ENCODE assay signal across 14 cellular contexts in genomic region chr11:45754261-45754709, GRCh38. TPM values are rescaled to one million over a fixed set of nuclear protein-coding genes. Genes with fewer than 3 reads are reported as not detected.
DNase-seq lines count a peak whose midpoint lies in the region; TF ChIP-seq lines count a peak whose summit lies in the region.
"Had no signal": no experiment of that assay in that cellular context is flagged by ENCODE, and none has a peak within 500 bp of the region (broad histone marks: within the 10 kb centered on the region; RNA-seq: fewer than 3 reads in every experiment).

No MANE protein-coding gene starts in this region.

- no peaks in the 10 kb centered on the region for H3K36me3 ChIP-seq in SK-N-MC (ENCODE audit: insufficient read depth, low read length)
- H3K36me3 ChIP-seq in liver (ENCODE audit: control insufficient read depth in 4 of 4, insufficient read depth in 3 of 4, low read depth in 1 of 4, low read length in 3 of 4): no peaks in the 10 kb centered on the region
- H3K36me3 ChIP-seq in tibial artery: no peaks in the 10 kb centered on the region
- H3K36me3 ChIP-seq: neural progenitor cell had no signal

- H3K27ac ChIP-seq in SK-N-MC (peak overlapping the region; percentile 67), liver (ENCODE audit: low read depth in 1 of 2, low read length in 2 of 2) (peak overlapping the region; percentile 5 to 24), tibial artery (peak overlapping the region; percentile 68 to 70)
- H3K27ac ChIP-seq: neural progenitor cell had no signal

- H3K9ac ChIP-seq in SK-N-MC (ENCODE audit: insufficient read length) (no peak overlapping the region), liver (ENCODE audit: low read depth in 1 of 2, low read length in 2 of 2) (no peak overlapping the region)
- H3K9ac ChIP-seq: neural progenitor cell had no signal

- WGBS in liver: 65% methylated on average over 8 of the region's 8 CpGs

- no peaks in the 10 kb centered on the region for H3K4me1 ChIP-seq in liver (ENCODE audit: control insufficient read depth in 4 of 4, insufficient read depth in 4 of 4, low read length in 3 of 4)
- peaks cover 0 to 71% (median 16%) of the 10 kb centered on the region in 4 donors for H3K4me1 ChIP-seq in tibial artery

- H3K4me3 ChIP-seq in SK-N-MC (no peak overlapping the region), fibroblast of villous mesenchyme (ENCODE audit: low read depth, low read length) (no peak overlapping the region), liver (ENCODE audit: low read depth in 1 of 3, low read length in 3 of 3) (no peak overlapping the region), tibial artery (no peak overlapping the region)
- H3K4me3 ChIP-seq: neural progenitor cell had no signal

- DNase-seq in SK-N-MC (ENCODE audit: low read depth, low spot score) (no peak), fibroblast of villous mesenchyme (ENCODE audit: low read depth) (peak; percentile 65), tibial artery (no peak), NK-92 (lab: John Stamatoyannopoulos, UW; ENCODE audit: unreplicated experiment) (no peak), NCI-H2081 treated with DMSO at 0.1 percent for 48 hours (lab: John Stamatoyannopoulos, UW) (no peak)
- DNase-seq in activated T-cell treated with anti-CD3 and anti-CD28 coated beads, Interleukin-2, amount 50 U/mL, for 48 hours: no peak
- DNase-seq in NK-92 treated with Interleukin-12 subunit alpha and Interleukin-12 subunit beta, amount 100 ng/mL, for 24 hours (lab: John Stamatoyannopoulos, UW): no peak
- DNase-seq: activated naive CD8-positive, alpha-beta T cell treated with anti-CD3 and anti-CD28 coated beads, Interleukin-2, amount 50 U/mL, for 24 hours; activated T-cell treated with anti-CD3 and anti-CD28 coated beads, Interleukin-2, amount 50 U/mL, for 72 hours; AML-193; NCI-H2081; stimulated activated naive B cell treated with anti-CD40 and anti-IgM and Interleukin-4, amounts not matched to agents 10 μg/mL and 1 μg/mL and 100 μg/mL, for 72 hours had no signal

- no peak for TF ChIP-seq RAD21 in liver (IDR thresholded peaks at IDR 0.05)

- no peaks in the 10 kb centered on the region for H3K9me3 ChIP-seq in SK-N-MC (ENCODE audit: low read depth, low read length)
- no peaks in the 10 kb centered on the region for H3K9me3 ChIP-seq in liver (ENCODE audit: control insufficient read depth in 4 of 4, low read length in 3 of 4)
- no peaks in the 10 kb centered on the region for H3K9me3 ChIP-seq in tibial artery

- H3K27me3 ChIP-seq in liver (ENCODE audit: control insufficient read depth in 4 of 4, insufficient read depth in 4 of 4, low read length in 3 of 4) (no peaks in the 10 kb centered on the region), tibial artery (no peaks in the 10 kb centered on the region)
- H3K27me3 ChIP-seq: neural progenitor cell had no signal

- TF ChIP-seq CTCF in fibroblast of villous mesenchyme (IDR thresholded peaks at IDR 0.05; ENCODE audit: insufficient read depth, low read depth, low read length): no peak
- TF ChIP-seq CTCF in liver (IDR thresholded peaks at IDR 0.05; ENCODE audit: low read depth, low read length, missing input control): no peak
- no peak for TF ChIP-seq CTCF in tibial artery (IDR thresholded peaks at IDR 0.05)

- intact Hi-C loops in tibial artery (cut with DNase I; ENCODE audit: low total_unique reads): no loop called here

TF ChIP-seq in liver, 16 proteins besides CTCF, POLR2A, EP300 and RAD21:
- TF ChIP-seq TAF1 (conservative IDR thresholded peaks at IDR 0.05) (no peak), ZBTB33 (IDR thresholded peaks at IDR 0.05) (no peak), FOXA2 (IDR thresholded peaks at IDR 0.05) (no peak), REST (IDR thresholded peaks at IDR 0.05) (no peak), EGR1 (IDR thresholded peaks at IDR 0.05; ENCODE audit: low read depth in 2 of 2) (no peak), MAX (IDR thresholded peaks at IDR 0.05) (no peak), NR2F2 (IDR thresholded peaks at IDR 0.05) (no peak), HNF4G (IDR thresholded peaks at IDR 0.05) (no peak), HNF4A (conservative IDR thresholded peaks at IDR 0.05) (no peak), JUND (IDR thresholded peaks at IDR 0.05) (no peak), GABPA (IDR thresholded peaks at IDR 0.05 in 1 of 2, conservative IDR thresholded peaks at IDR 0.05 in 1 of 2) (no peak), RXRA (IDR thresholded peaks at IDR 0.05) (no peak), YY1 (IDR thresholded peaks at IDR 0.05) (no peak), FOXA1 (IDR thresholded peaks at IDR 0.05) (no peak), SP1 (IDR thresholded peaks at IDR 0.05) (no peak), ATF3 (IDR thresholded peaks at IDR 0.05) (no peak)

RNA-seq across cellular contexts. Expression of gene SLC35C1, which starts 50.7 kb away (rescaled TPM):
- total RNA-seq in fibroblast of villous mesenchyme (14.2 and 14.5 TPM in 2 replicates), liver (10 to 100 TPM in 1 of 2 donors, 1 to 10 TPM in 1; 2.5 to 36.5 TPM)
- 10 to 100 TPM; 55.8 to 82.0 TPM for polyA plus RNA-seq in liver

Comparison
In these comparisons a context has a peak if more than half of its experiments do, and no peak if none do; other contexts are left out.
1. H3K27ac ChIP-seq: peak in every context shown above with its lines; median percentile 69 in tibial artery; 67 in SK-N-MC; 14 in liver.